ENCODE assay signal across 8 cellular contexts in genomic region chr10:97320480-97321031, GRCh38. TPM values are rescaled to one million over a fixed set of nuclear protein-coding genes. Genes with fewer than 3 reads are reported as not detected.
DNase-seq lines count a peak whose midpoint lies in the region; ATAC-seq and TF ChIP-seq lines count a peak whose summit lies in the region.

No MANE protein-coding gene starts in this region.

- CTCF ChIA-PET in A673 (lab: Charles Lee): no interaction called here

- ATAC-seq in left colon: peak; percentile 9

- peaks cover 21% of the 10 kb centered on the region for H3K27me3 ChIP-seq in A673 (replicated peaks; ENCODE audit: insufficient read depth, low read depth, low read length, poor library complexity)
- no peaks in the 10 kb centered on the region for H3K27me3 ChIP-seq in MM.1S (replicated peaks; ENCODE audit: insufficient read depth, low read length)
- H3K27me3 ChIP-seq in subcutaneous abdominal adipose tissue (ENCODE audit: control insufficient read depth in 5 of 5, insufficient read depth in 4 of 5, low read length in 5 of 5): no peaks in the 10 kb centered on the region

- H3K9me3 ChIP-seq in A673 (ENCODE audit: low read depth, low read length, poor library complexity, severe bottlenecking) (no peaks in the 10 kb centered on the region), MM.1S (replicated peaks; ENCODE audit: insufficient read depth, low read length) (no peaks in the 10 kb centered on the region), subcutaneous abdominal adipose tissue (ENCODE audit: control insufficient read depth in 5 of 5, low read length in 5 of 5) (no peaks in the 10 kb centered on the region)

- in situ Hi-C loops in astrocyte of the cerebellum (cut with HindIII; ENCODE audit: low sequenced_read_pairs): no loop called here

- H3K4me3 ChIP-seq in A673 (ENCODE audit: low read depth, low read length, poor library complexity, severe bottlenecking) (peak overlapping the region; percentile 84), MM.1S (ENCODE audit: low read length) (peak overlapping the region; percentile 71), astrocyte of the cerebellum (ENCODE audit: low read depth, low read length) (peak overlapping the region; percentile 54), subcutaneous abdominal adipose tissue (ENCODE audit: low read depth in 1 of 5, low read length in 5 of 5) (peak overlapping the region; percentile 65 to 88 (median 70))

- H3K9ac ChIP-seq in MM.1S (ENCODE audit: low read length) (peak overlapping the region; percentile 55; the same call in 1 of the 2 replicates), subcutaneous abdominal adipose tissue (ENCODE audit: low read length in 5 of 5) (peak overlapping the region in 4 of 5 donors; percentile 51 to 72 (median 57))

- H3K4me1 ChIP-seq in A673 (ENCODE audit: insufficient read depth, low read length, poor library complexity, severe bottlenecking) (no peaks in the 10 kb centered on the region), MM.1S (ENCODE audit: low read length) (0 out of 2 replicates have a peak, but pooled peaks cover 5% of the 10 kb centered on the region), subcutaneous abdominal adipose tissue (ENCODE audit: control insufficient read depth in 5 of 5, insufficient read depth in 5 of 5, low read length in 5 of 5) (peaks cover 4 to 34% (median 30%) of the 10 kb centered on the region in 5 donors)

- no peak for TF ChIP-seq CTCF in A673 (conservative IDR thresholded peaks at IDR 0.05; ENCODE audit: low read depth, low read length)
- no peak; the same call in 1 of the 2 replicates for TF ChIP-seq CTCF in MM.1S (IDR thresholded peaks at IDR 0.05; ENCODE audit: low read length)
- TF ChIP-seq CTCF in astrocyte of the cerebellum (IDR thresholded peaks at IDR 0.05; ENCODE audit: low read depth, low read length, missing control alignments): no peak

- H2AFZ ChIP-seq in MM.1S (ENCODE audit: low read length): peak overlapping the region; percentile 96

- no peak for DNase-seq in A673 (ENCODE audit: low spot score)
- DNase-seq in MM.1S: no peak
- no peak for DNase-seq in astrocyte of the cerebellum (ENCODE audit: low read depth)
- peak in 1 of 2 donors; percentile 46 for DNase-seq in left colon
- no peak for DNase-seq in NCI-H82 treated with DMSO at 0.1 percent for 48 hours (lab: John Stamatoyannopoulos, UW; ENCODE audit: unreplicated experiment)
- DNase-seq in HK-2 (ENCODE audit: unreplicated experiment): no peak
- no peak for DNase-seq in SHP77 treated with DMSO at 0.1 percent for 48 hours (lab: John Stamatoyannopoulos, UW)

- POLR2A ChIA-PET in A673 (lab: Charles Lee; ENCODE audit: low non-redundant PET): no interaction called here

- BruUV-seq in A673 (replicated peaks; lab: Mats Ljungman, UMichigan): no TSS peak

- intact Hi-C loops in A673 (cut with micrococcal nuclease; ENCODE audit: unreplicated experiment): no loop called here
- intact Hi-C loops in left colon (cut with DNase I, micrococcal nuclease): no loop called here

- H3F3A ChIP-seq in MM.1S (ENCODE audit: insufficient read depth, low read length): peaks cover 9% of the 10 kb centered on the region; the same call in 1 of the 2 replicates

- no peaks in the 10 kb centered on the region for H4K20me1 ChIP-seq in MM.1S (ENCODE audit: insufficient read depth, low read length)

- no peaks in the 10 kb centered on the region for H3K79me2 ChIP-seq in MM.1S (ENCODE audit: low read length)

- H3K9me2 ChIP-seq in MM.1S (replicated peaks; ENCODE audit: insufficient read depth, low read length): no peaks in the 10 kb centered on the region

- no peak overlapping the region for H3K27ac ChIP-seq in A673 (ENCODE audit: low read depth, low read length, poor library complexity, severe bottlenecking)
- H3K27ac ChIP-seq in MM.1S (ENCODE audit: low read length): no peak overlapping the region
- H3K27ac ChIP-seq in subcutaneous abdominal adipose tissue (ENCODE audit: low read depth, low read length): peak overlapping the region; percentile 16

- peak overlapping the region; percentile 98 for H3K4me2 ChIP-seq in MM.1S (ENCODE audit: low read depth, low read length)

- H3K36me3 ChIP-seq in A673 (ENCODE audit: insufficient read depth, low read length, poor library complexity, severe bottlenecking): no peaks in the 10 kb centered on the region
- H3K36me3 ChIP-seq in MM.1S (replicated peaks; ENCODE audit: insufficient read depth, low read length): no peaks in the 10 kb centered on the region
- H3K36me3 ChIP-seq in subcutaneous abdominal adipose tissue (ENCODE audit: control insufficient read depth in 5 of 5, insufficient read depth in 5 of 5, low read length in 5 of 5): no peaks in the 10 kb centered on the region

RNA-seq across cellular contexts. Expression of gene FRAT1, which starts 1.5 kb away (rescaled TPM):
- total RNA-seq in A673 (2021): 0.45 and 1.1 TPM in 2 replicates
- 10 to 100 TPM in 1 of 2 donors, 1 to 10 TPM in 1; 6.9 to 10.5 TPM for total RNA-seq in left colon

RNA-seq across cellular contexts. Expression of gene FRAT2, which starts 14.0 kb away (rescaled TPM):
- total RNA-seq in A673 (2021): 4.7 and 6.1 TPM in 2 replicates
- total RNA-seq in left colon: 10 to 100 TPM; 41.4 to 43.9 TPM

RNA-seq across cellular contexts. Expression of gene ARHGAP19, which starts 28.1 kb away (rescaled TPM):
- total RNA-seq in A673 (2021) (59.0 and 66.2 TPM in 2 replicates), left colon (1 to 10 TPM; 6.4 to 6.8 TPM)
